Comparison of ENCODE assay signal across 1 cellular context in the genomic region with DNA sequence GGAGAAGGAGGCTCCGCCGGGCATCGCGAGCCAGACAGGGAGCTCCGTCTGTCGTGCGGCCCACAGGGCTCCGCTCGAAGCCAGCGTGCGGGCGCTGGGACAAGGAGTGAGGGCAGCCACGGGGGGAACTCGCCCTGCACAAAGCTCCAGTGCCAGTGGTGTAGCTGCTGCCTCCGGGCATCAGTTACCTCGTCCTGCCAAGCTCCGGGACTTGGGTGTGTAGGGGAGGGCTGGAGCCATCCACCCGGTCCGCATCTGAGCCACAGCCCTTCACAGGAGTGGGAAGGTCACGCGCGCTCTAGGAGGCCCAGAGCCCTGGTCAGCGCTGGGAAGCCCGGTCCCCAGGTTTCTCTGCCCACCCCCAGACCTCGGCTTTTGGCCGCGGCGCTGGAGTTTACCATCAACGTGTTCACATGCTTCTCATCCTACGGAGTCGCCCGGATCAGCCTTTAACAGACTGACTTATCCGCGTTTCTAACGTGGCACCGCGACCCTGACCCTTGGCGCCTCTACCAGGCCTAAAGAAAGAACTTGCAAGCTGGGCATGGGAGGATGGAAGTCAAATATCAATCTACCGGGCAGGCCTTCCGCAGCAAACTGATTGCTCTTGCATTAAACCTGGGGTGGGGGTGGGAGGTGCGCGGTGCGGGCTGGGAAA.
TF ChIP-seq lines count a peak whose summit lies in the region.

No MANE protein-coding gene starts in this region.

TF ChIP-seq in GM23338, 12 proteins besides CTCF, POLR2A, EP300 and RAD21 (continued from another document):
- TF ChIP-seq, protein P1, sequence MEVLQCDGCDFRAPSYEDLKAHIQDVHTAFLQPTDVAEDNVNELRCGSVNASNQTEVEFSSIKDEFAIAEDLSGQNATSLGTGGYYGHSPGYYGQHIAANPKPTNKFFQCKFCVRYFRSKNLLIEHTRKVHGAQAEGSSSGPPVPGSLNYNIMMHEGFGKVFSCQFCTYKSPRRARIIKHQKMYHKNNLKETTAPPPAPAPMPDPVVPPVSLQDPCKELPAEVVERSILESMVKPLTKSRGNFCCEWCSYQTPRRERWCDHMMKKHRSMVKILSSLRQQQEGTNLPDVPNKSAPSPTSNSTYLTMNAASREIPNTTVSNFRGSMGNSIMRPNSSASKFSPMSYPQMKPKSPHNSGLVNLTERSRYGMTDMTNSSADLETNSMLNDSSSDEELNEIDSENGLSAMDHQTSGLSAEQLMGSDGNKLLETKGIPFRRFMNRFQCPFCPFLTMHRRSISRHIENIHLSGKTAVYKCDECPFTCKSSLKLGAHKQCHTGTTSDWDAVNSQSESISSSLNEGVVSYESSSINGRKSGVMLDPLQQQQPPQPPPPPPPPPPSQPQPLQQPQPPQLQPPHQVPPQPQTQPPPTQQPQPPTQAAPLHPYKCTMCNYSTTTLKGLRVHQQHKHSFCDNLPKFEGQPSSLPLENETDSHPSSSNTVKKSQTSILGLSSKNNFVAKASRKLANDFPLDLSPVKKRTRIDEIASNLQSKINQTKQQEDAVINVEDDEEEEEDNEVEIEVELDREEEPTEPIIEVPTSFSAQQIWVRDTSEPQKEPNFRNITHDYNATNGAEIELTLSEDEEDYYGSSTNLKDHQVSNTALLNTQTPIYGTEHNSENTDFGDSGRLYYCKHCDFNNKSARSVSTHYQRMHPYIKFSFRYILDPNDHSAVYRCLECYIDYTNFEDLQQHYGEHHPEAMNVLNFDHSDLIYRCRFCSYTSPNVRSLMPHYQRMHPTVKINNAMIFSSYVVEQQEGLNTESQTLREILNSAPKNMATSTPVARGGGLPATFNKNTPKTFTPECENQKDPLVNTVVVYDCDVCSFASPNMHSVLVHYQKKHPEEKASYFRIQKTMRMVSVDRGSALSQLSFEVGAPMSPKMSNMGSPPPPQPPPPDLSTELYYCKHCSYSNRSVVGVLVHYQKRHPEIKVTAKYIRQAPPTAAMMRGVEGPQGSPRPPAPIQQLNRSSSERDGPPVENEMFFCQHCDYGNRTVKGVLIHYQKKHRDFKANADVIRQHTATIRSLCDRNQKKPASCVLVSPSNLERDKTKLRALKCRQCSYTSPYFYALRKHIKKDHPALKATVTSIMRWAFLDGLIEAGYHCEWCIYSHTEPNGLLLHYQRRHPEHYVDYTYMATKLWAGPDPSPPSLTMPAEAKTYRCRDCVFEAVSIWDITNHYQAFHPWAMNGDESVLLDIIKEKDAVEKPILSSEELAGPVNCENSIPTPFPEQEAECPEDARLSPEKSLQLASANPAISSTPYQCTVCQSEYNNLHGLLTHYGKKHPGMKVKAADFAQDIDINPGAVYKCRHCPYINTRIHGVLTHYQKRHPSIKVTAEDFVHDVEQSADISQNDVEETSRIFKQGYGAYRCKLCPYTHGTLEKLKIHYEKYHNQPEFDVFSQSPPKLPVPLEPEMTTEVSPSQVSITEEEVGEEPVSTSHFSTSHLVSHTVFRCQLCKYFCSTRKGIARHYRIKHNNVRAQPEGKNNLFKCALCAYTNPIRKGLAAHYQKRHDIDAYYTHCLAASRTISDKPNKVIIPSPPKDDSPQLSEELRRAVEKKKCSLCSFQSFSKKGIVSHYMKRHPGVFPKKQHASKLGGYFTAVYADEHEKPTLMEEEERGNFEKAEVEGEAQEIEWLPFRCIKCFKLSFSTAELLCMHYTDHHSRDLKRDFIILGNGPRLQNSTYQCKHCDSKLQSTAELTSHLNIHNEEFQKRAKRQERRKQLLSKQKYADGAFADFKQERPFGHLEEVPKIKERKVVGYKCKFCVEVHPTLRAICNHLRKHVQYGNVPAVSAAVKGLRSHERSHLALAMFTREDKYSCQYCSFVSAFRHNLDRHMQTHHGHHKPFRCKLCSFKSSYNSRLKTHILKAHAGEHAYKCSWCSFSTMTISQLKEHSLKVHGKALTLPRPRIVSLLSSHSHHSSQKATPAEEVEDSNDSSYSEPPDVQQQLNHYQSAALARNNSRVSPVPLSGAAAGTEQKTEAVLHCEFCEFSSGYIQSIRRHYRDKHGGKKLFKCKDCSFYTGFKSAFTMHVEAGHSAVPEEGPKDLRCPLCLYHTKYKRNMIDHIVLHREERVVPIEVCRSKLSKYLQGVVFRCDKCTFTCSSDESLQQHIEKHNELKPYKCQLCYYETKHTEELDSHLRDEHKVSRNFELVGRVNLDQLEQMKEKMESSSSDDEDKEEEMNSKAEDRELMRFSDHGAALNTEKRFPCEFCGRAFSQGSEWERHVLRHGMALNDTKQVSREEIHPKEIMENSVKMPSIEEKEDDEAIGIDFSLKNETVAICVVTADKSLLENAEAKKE (CRISPR knock-in tag; IDR thresholded peaks at IDR 0.05) = no peak
